ENCODE assay signal across 8 cellular contexts in the genomic region with DNA sequence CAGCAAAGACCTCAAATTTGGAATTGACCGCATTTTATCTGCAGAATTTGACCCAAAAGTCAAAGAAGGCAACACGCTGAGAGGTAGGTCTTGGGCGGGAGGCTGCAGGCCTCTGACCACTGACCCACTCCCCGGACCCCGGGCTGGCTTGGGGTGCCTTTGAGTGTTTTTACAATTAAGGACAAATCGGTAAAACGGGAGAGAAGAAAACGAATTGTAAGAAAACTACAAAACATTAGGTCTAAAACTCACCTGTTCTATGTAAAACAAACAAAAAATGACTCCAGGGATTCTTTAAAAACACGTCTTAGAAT. TPM values are rescaled to one million over a fixed set of nuclear protein-coding genes. Genes with fewer than 3 reads are reported as not detected.
DNase-seq lines count a peak whose midpoint lies in the region; ATAC-seq, FAIRE-seq and TF ChIP-seq lines count a peak whose summit lies in the region.

No MANE protein-coding gene starts in this region.

- no peak for TF ChIP-seq POLR2A in Peyer's patch (IDR thresholded peaks at IDR 0.05)

- peak overlapping the region; percentile 8 to 65 (median 38) for H3K4me3 Mint-ChIP-seq in CD4-positive, CD25-positive, alpha-beta regulatory T cell

- ATAC-seq in CD4-positive, CD25-positive, alpha-beta regulatory T cell (ENCODE audit: low read depth in 2 of 2), result no peak
- ATAC-seq in pancreas (no peak), HG02610 (IDR thresholded peaks at IDR 0.05; ENCODE audit: unreplicated experiment) (no peak)

- peaks cover 24% of the 10 kb centered on the region for H3K4me1 ChIP-seq in CD4-positive, CD25-positive, alpha-beta regulatory T cell (ENCODE audit: control insufficient read depth, insufficient read depth, low read length, poor library complexity, severe bottlenecking)
- H3K4me1 ChIP-seq in Peyer's patch (peaks cover 0 to 13% (median 4%) of the 10 kb centered on the region in 4 donors), esophagus (ENCODE audit: control insufficient read depth in 2 of 2, insufficient read depth in 2 of 2, low read length in 1 of 2) (peaks cover 5 to 9% of the 10 kb centered on the region in 2 donors), pancreas (peaks cover 0 to 8% (median 4%) of the 10 kb centered on the region in 3 donors)

- no peaks in the 10 kb centered on the region for H3K36me3 Mint-ChIP-seq in CD4-positive, CD25-positive, alpha-beta regulatory T cell

- peaks cover 67% of the 10 kb centered on the region for H3K27me3 Mint-ChIP-seq in CD4-positive, CD25-positive, alpha-beta regulatory T cell

- H3K9me3 ChIP-seq in CD4-positive, CD25-positive, alpha-beta regulatory T cell (ENCODE audit: control insufficient read depth in 2 of 2, low read length in 2 of 2), result no peaks in the 10 kb centered on the region
- no peaks in the 10 kb centered on the region for H3K9me3 ChIP-seq in Peyer's patch
- H3K9me3 ChIP-seq in esophagus (ENCODE audit: control insufficient read depth in 2 of 2, insufficient read depth in 1 of 2, low read depth in 1 of 2, low read length in 1 of 2), result no peaks in the 10 kb centered on the region
- H3K9me3 ChIP-seq in pancreas, result no peaks in the 10 kb centered on the region

- DNase-seq in CD4-positive, CD25-positive, alpha-beta regulatory T cell, result no peak
- no peak for DNase-seq in Peyer's patch
- no peak for DNase-seq in pancreas
- no peak for DNase-seq in NCI-H748 treated with DMSO at 0.1 percent for 48 hours (lab: John Stamatoyannopoulos, UW)
- DNase-seq in RCC 7860 (ENCODE audit: low spot score), result no peak
- no peak for DNase-seq in HTR-8/SVneo (ENCODE audit: insufficient read length, low spot score)

- 17 to 20% methylated on average over 9 of the region's 9 CpGs for WGBS in esophagus, 2 donors
- WGBS in pancreas, 2 donors, result 20 to 24% methylated on average over 9 of the region's 9 CpGs

- H3K9me3 Mint-ChIP-seq in CD4-positive, CD25-positive, alpha-beta regulatory T cell, result peaks cover 0 to 7% (median 0%) of the 10 kb centered on the region in 7 donors

- no peak for TF ChIP-seq CTCF in Peyer's patch (IDR thresholded peaks at IDR 0.05)
- TF ChIP-seq CTCF in pancreas (IDR thresholded peaks at IDR 0.05), result no peak

- H3K4me3 ChIP-seq in CD4-positive, CD25-positive, alpha-beta regulatory T cell (ENCODE audit: low read depth, low read length), result no peak overlapping the region
- H3K4me3 ChIP-seq in Peyer's patch (peak overlapping the region; percentile 59 to 76 (median 69)), esophagus (ENCODE audit: low read depth in 1 of 2, low read length in 2 of 2) (peak overlapping the region; percentile 59 to 60), pancreas (peak overlapping the region; percentile 64 to 80 (median 72))

- no peak overlapping the region for H3K27ac ChIP-seq in CD4-positive, CD25-positive, alpha-beta regulatory T cell (ENCODE audit: insufficient read depth, low read length, poor library complexity, severe bottlenecking)
- peak overlapping the region; percentile 77 to 96 (median 89) for H3K27ac ChIP-seq in Peyer's patch
- peak overlapping the region in 1 of 2 donors; percentile 82 for H3K27ac ChIP-seq in esophagus (ENCODE audit: low read depth in 2 of 2, low read length in 1 of 2)
- H3K27ac ChIP-seq in pancreas, result peak overlapping the region in 2 of 4 donors; percentile 82 to 85

- peaks cover 24% of the 10 kb centered on the region for H3K27me3 ChIP-seq in CD4-positive, CD25-positive, alpha-beta regulatory T cell (ENCODE audit: control insufficient read depth, insufficient read depth, low read length)
- H3K27me3 ChIP-seq in Peyer's patch (no peaks in the 10 kb centered on the region), esophagus (ENCODE audit: control insufficient read depth in 1 of 2, insufficient read depth in 2 of 2, low read length in 2 of 2) (peaks cover 2 to 11% of the 10 kb centered on the region in 2 donors), pancreas (no peaks in the 10 kb centered on the region)

- H3K4me1 Mint-ChIP-seq in CD4-positive, CD25-positive, alpha-beta regulatory T cell, result peaks cover 7 to 38% (median 24%) of the 10 kb centered on the region in 4 donors

- no peaks in the 10 kb centered on the region for H3K36me3 ChIP-seq in CD4-positive, CD25-positive, alpha-beta regulatory T cell (ENCODE audit: control insufficient read depth, insufficient read depth, low read length)
- peaks cover 0 to 12% (median 0%) of the 10 kb centered on the region in 3 donors for H3K36me3 ChIP-seq in Peyer's patch
- peaks cover 0 to 5% of the 10 kb centered on the region in 2 donors for H3K36me3 ChIP-seq in esophagus (ENCODE audit: control insufficient read depth in 2 of 2, insufficient read depth in 2 of 2, low read length in 1 of 2)
- no peaks in the 10 kb centered on the region for H3K36me3 ChIP-seq in pancreas

- H3K27ac Mint-ChIP-seq in CD4-positive, CD25-positive, alpha-beta regulatory T cell, result no peak overlapping the region

- intact Hi-C loops in pancreas (cut with DNase I), result no loop called here

- FAIRE-seq in pancreas (lab: Jason Lieb, UNC) (no peak), RCC 7860 (lab: Jason Lieb, UNC) (no peak), HTR-8/SVneo (lab: Jason Lieb, UNC) (no peak)

RNA-seq across cellular contexts. Expression of gene HLX, which starts 1.1 kb away (rescaled TPM):
- total RNA-seq in CD4-positive, CD25-positive, alpha-beta regulatory T cell, result 0.20 TPM
- not detected for polyA plus RNA-seq in CD4-positive, CD25-positive, alpha-beta regulatory T cell
- total RNA-seq in Peyer's patch (10 to 100 TPM in 1 of 4 donors, 1 to 10 TPM in 3; 4.0 to 18.2 (median 8.4) TPM), pancreas (1 to 10 TPM in 4 of 6 donors, under 1 TPM in 2; 0.74 to 3.8 (median 1.9) TPM)
- polyA plus RNA-seq in esophagus (1 to 10 TPM; 1.4 to 1.8 TPM), pancreas (1 to 10 TPM; 3.0 to 5.9 TPM)
